In the genomic region with DNA sequence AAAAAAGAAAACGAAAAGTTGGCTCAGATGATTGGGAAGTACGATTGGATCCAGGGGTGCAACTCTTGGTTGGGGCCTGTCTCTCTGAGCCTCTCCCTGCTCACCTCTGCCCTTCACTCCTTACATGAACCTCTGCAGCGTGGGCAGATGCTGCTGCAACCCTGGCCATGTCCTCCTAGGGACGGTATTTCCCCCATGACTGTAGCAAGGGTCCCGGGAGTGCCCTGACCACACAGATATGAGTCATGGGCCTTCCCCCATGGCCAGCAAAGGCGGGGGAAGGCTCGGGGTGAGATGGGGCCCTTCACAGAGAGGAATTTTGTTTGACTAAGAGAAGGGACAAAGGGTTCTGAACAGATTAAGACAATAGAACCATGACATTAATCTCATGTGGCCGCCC, we compare ENCODE assay signal across 8 cellular contexts.
DNase-seq lines count a peak whose midpoint lies in the region; ATAC-seq and TF ChIP-seq lines count a peak whose summit lies in the region.

No MANE protein-coding gene starts in this region.

- peak overlapping the region; percentile 54; the same call in 1 of the 2 replicates for H3K4me2 ChIP-seq in IMR-90 (ENCODE audit: low read depth, low read length)

- H3K4ac ChIP-seq in IMR-90 (ENCODE audit: low read depth, low read length) = peak overlapping the region; percentile 66; the same call in 1 of the 2 replicates

- no peak for TF ChIP-seq POLR2A in IMR-90 (IDR thresholded peaks at IDR 0.05; ENCODE audit: low read depth, low read length)

- intact Hi-C loops in IMR-90 (cut with micrococcal nuclease) = no loop called here

- CTCF ChIA-PET in IMR-90 (lab: Yijun Ruan, JAX) = no interaction called here

- WGBS in IMR-90 (ENCODE audit: extremely low coverage in 2 of 2, insufficient read length in 1 of 2), 2 experiments = no CpG with 5 or more reads among the region's 8 CpGs

- POLR2A ChIA-PET in IMR-90 (lab: Charles Lee; ENCODE audit: unreplicated experiment) = no interaction called here

- no peak overlapping the region for H4K5ac ChIP-seq in IMR-90 (ENCODE audit: low read depth, low read length)

- dilution Hi-C loops in IMR-90 (cut with HindIII; ENCODE audit: low sequenced_read_pairs, unreplicated experiment) = no loop called here

- peak overlapping the region; percentile 47 for H2AK9ac ChIP-seq in IMR-90 (replicated peaks; ENCODE audit: low read depth, low read length, poor library complexity)

- no peak overlapping the region for H2BK15ac ChIP-seq in IMR-90 (ENCODE audit: low read depth, low read length)

- H2BK20ac ChIP-seq in IMR-90 (ENCODE audit: low read depth, low read length) = no peak overlapping the region

- no peak overlapping the region for H3K9ac ChIP-seq in IMR-90 (ENCODE audit: low read depth, low read length)

- H3K18ac ChIP-seq in IMR-90 (ENCODE audit: low read depth, low read length) = no peak overlapping the region

- no peaks in the 10 kb centered on the region for H4K20me1 ChIP-seq in IMR-90 (ENCODE audit: insufficient read depth, low read length)

- H3K79me1 ChIP-seq in IMR-90 (ENCODE audit: low read depth in 1 of 2, low read length in 2 of 2) = peaks cover 45 to 71% of the 10 kb centered on the region in 2 experiments

- peak; percentile 44 for TF ChIP-seq RAD21 in IMR-90 (IDR thresholded peaks at IDR 0.05; ENCODE audit: low read length)

- H2AK5ac ChIP-seq in IMR-90 (ENCODE audit: low read depth, low read length) = peak overlapping the region; percentile 63; the same call in 1 of the 2 replicates

- DNase-seq in GM12864 (ENCODE audit: low read depth) = peak; percentile 65
- DNase-seq in IMR-90 = peak; percentile 89
- DNase-seq in activated effector memory CD4-positive, alpha-beta T cell treated with Interleukin-2 at 50 U/mL for 16 hours = peak; percentile 45
- peak; percentile 69 for DNase-seq in myocyte (ENCODE audit: low read depth)
- DNase-seq in NCI-H524 (lab: John Stamatoyannopoulos, UW) = no peak
- no peak for DNase-seq in COR-L47 (lab: John Stamatoyannopoulos, UW)
- no peak for DNase-seq in NCI-H2081 treated with DMSO at 0.1 percent for 48 hours (lab: John Stamatoyannopoulos, UW)

- H3K9me3 ChIP-seq in IMR-90 (ENCODE audit: control insufficient read depth, insufficient read depth, low read length) = no peaks in the 10 kb centered on the region

- no peak overlapping the region for H4K91ac ChIP-seq in IMR-90 (ENCODE audit: insufficient read depth, low read depth, low read length)

- H3K23ac ChIP-seq in IMR-90 (ENCODE audit: low read depth, low read length) = no peak overlapping the region

- H3K27me3 ChIP-seq in IMR-90 (ENCODE audit: control insufficient read depth, insufficient read depth, low read length) = no peaks in the 10 kb centered on the region

- no peak overlapping the region for H3K27ac ChIP-seq in IMR-90 (ENCODE audit: insufficient read depth, low read length)

- peak; percentile 82 for ATAC-seq in GM21737 (IDR thresholded peaks at IDR 0.05; ENCODE audit: unreplicated experiment)
- ATAC-seq in IMR-90 (ENCODE audit: low read depth) = peak; percentile 97

- BruUV-seq in IMR-90 (replicated peaks; lab: Mats Ljungman, UMichigan) = no TSS peak

- peak overlapping the region in 1 of 2 experiments; percentile 15; a peak in 1 of 4 replicates for H4K8ac ChIP-seq in IMR-90 (ENCODE audit: low read depth in 2 of 2, low read length in 2 of 2)

- peaks cover 2% of the 10 kb centered on the region; the same call in 1 of the 2 replicates for H3K36me3 ChIP-seq in IMR-90 (ENCODE audit: control insufficient read depth, insufficient read depth, low read length)

- TF ChIP-seq CTCF in GM12864 (IDR thresholded peaks at IDR 0.05; ENCODE audit: low read depth, low read length, missing control alignments) (no peak), IMR-90 (conservative IDR thresholded peaks at IDR 0.05; ENCODE audit: low read depth, low read length) (no peak)

- no peak overlapping the region for H3K4me3 ChIP-seq in GM12864 (ENCODE audit: low read depth, low read length)
- no peak overlapping the region for H3K4me3 ChIP-seq in IMR-90 (ENCODE audit: insufficient read depth, low read depth, low read length)

- H2BK5ac ChIP-seq in IMR-90 (ENCODE audit: low read depth, low read length, poor library complexity, severe bottlenecking) = no peak overlapping the region

- peak overlapping the region; percentile 40 for H2AFZ ChIP-seq in IMR-90 (replicated peaks; ENCODE audit: low read length, poor library complexity)

- peaks cover 6% of the 10 kb centered on the region for H3K4me1 ChIP-seq in IMR-90 (ENCODE audit: control insufficient read depth, insufficient read depth, low read length)

- peaks cover 30% of the 10 kb centered on the region for H3K9me1 ChIP-seq in IMR-90 (ENCODE audit: insufficient read depth, low read length)

- no peak overlapping the region; the same call in 1 of the 2 replicates for H3K14ac ChIP-seq in IMR-90 (replicated peaks; ENCODE audit: low read depth, low read length)

- H3K56ac ChIP-seq in IMR-90 (ENCODE audit: extremely low read depth, insufficient read depth, low read length) = no peak overlapping the region

- H2BK120ac ChIP-seq in IMR-90 (ENCODE audit: low read depth, low read length) = no peak overlapping the region

- in situ Hi-C loops in IMR-90 (cut with MboI; ENCODE audit: low sequenced_read_pairs) = no loop called here

TF ChIP-seq in IMR-90, 13 proteins besides CTCF, POLR2A, EP300 and RAD21:
- TF ChIP-seq BHLHE40 (IDR thresholded peaks at IDR 0.05; ENCODE audit: low read depth, low read length) = peak; percentile 9; the same call in 1 of the 2 replicates
- TF ChIP-seq MAZ (IDR thresholded peaks at IDR 0.05; ENCODE audit: borderline replicate concordance, low read depth, low read length) = peak; percentile 74
- peak; percentile 34 for TF ChIP-seq RCOR1 (IDR thresholded peaks at IDR 0.05; ENCODE audit: insufficient replicate concordance, low read length)
- TF ChIP-seq FOS (IDR thresholded peaks at IDR 0.05; ENCODE audit: low read depth, low read length) = peak; percentile 94
- TF ChIP-seq CHD1 (IDR thresholded peaks at IDR 0.05; ENCODE audit: low read depth, low read length) = no peak
- peak; percentile 75 for TF ChIP-seq CEBPB (IDR thresholded peaks at IDR 0.05; ENCODE audit: low read depth, low read length)

Comparison
In these comparisons a context has a peak if more than half of its experiments do, and no peak if none do; other contexts are left out.
1. DNase-seq: peak in GM12864 (single experiment), IMR-90 (single experiment), activated effector memory CD4-positive, alpha-beta T cell treated with Interleukin-2 at 50 U/mL for 16 hours (single experiment) and myocyte (single experiment); none in NCI-H524 (0 of 2), COR-L47 (single experiment) and NCI-H2081 treated with DMSO at 0.1 percent for 48 hours (single experiment).